Comparison of ENCODE assay signal across 17 cellular contexts in the genomic region with DNA sequence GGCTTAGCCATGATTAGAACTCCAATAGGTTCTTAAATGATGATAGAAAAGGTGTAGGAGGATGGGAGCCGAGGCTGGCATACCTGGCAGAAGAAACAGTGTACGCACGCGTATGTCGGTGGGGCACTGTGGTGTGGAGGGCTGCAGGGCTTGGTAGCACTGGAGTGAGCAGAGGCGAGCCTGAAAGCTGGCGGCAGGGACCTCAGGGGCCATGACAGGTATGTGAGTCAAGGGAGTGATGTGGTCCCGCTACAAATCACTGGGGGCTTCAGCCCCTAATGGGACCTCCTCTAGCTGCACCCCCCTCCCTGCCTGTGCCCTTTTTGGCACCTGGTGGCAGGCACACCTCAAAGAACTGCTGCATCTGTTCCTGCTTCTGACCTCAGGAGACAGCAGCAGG.
DNase-seq lines count a peak whose midpoint lies in the region; ATAC-seq, FAIRE-seq and TF ChIP-seq lines count a peak whose summit lies in the region.
"Had no signal": no experiment of that assay in that cellular context is flagged by ENCODE, and none has a peak within 500 bp of the region (broad histone marks: within the 10 kb centered on the region; RNA-seq: fewer than 3 reads in every experiment).

No MANE protein-coding gene starts in this region.

- no peaks in the 10 kb centered on the region for H3K9me2 ChIP-seq in GM23338 (ENCODE audit: insufficient read depth)

- POLR2A ChIA-PET in naive thymus-derived CD8-positive, alpha-beta T cell (lab: Charles Lee), result interaction anchor here (0.6 to 4.2 kb wide), 6 partner anchors 9 to 89 kb away, joined by 3 to 52 read pairs (median 6); no protein-coding TSS in a partner anchor

- DNase-seq in NCI-H1092 treated with DMSO at 0.1 percent for 48 hours (lab: John Stamatoyannopoulos, UW) (peak; percentile 22), NCI-H1092 (lab: John Stamatoyannopoulos, UW) (no peak), GM23338 (ENCODE audit: low spot score) (no peak), colonic mucosa (no peak), GM19239 (ENCODE audit: insufficient read length, low spot score) (no peak), GM10266 (ENCODE audit: extremely low spot score) (no peak)
- no peak for DNase-seq in naive thymus-derived CD8-positive, alpha-beta T cell
- DNase-seq: activated T-cell treated with anti-CD3 and anti-CD28 coated beads, Interleukin-2, amount 50 U/mL, for 1 hour; CD4-positive, CD25-positive, alpha-beta regulatory T cell; Kasumi-1; T-helper 1 cell; testis had no signal

- H3K27ac ChIP-seq in GM23338 (ENCODE audit: low read depth) (no peak overlapping the region), colonic mucosa (no peak overlapping the region)
- H3K27ac ChIP-seq: 22Rv1, testis had no signal

- H3K9me3 Mint-ChIP-seq in GM23338 (no peaks in the 10 kb centered on the region), brain (peaks cover 0 to 4% (median 0%) of the 10 kb centered on the region in 5 experiments)
- no peaks in the 10 kb centered on the region for H3K9me3 Mint-ChIP-seq in naive thymus-derived CD8-positive, alpha-beta T cell
- H3K9me3 Mint-ChIP-seq: CD4-positive, CD25-positive, alpha-beta regulatory T cell had no signal

- intact Hi-C loops in colonic mucosa (cut with DNase I), result no loop called here

- no peaks in the 10 kb centered on the region for H3K9me3 ChIP-seq in colonic mucosa
- H3K9me3 ChIP-seq: testis had no signal

- H3K36me3 Mint-ChIP-seq in GM23338 (ENCODE audit: low read depth) (no peaks in the 10 kb centered on the region; the same call in 2 of the 3 replicates), brain (no peaks in the 10 kb centered on the region)
- no peaks in the 10 kb centered on the region for H3K36me3 Mint-ChIP-seq in naive thymus-derived CD8-positive, alpha-beta T cell
- H3K36me3 Mint-ChIP-seq: CD4-positive, CD25-positive, alpha-beta regulatory T cell had no signal

- no peak for ATAC-seq in GM23338
- ATAC-seq in naive thymus-derived CD8-positive, alpha-beta T cell, result no peak
- ATAC-seq: activated CD4-positive, CD25-positive, alpha-beta regulatory T cell treated with anti-CD3 and anti-CD28 coated beads, Interleukin-2, amount 50 U/mL, for 24 hours; Panc1 had no signal

- H3K36me3 ChIP-seq in GM23338 (ENCODE audit: insufficient read depth) (no peaks in the 10 kb centered on the region), colonic mucosa (no peaks in the 10 kb centered on the region)

- H3K27me3 ChIP-seq in GM23338 (ENCODE audit: insufficient read depth) (no peaks in the 10 kb centered on the region), colonic mucosa (no peaks in the 10 kb centered on the region)
- H3K27me3 ChIP-seq: testis had no signal

- FAIRE-seq in GM19239 (lab: Jason Lieb, UNC), result no peak
- FAIRE-seq: colon had no signal

- H3K4me1 ChIP-seq in GM23338 (ENCODE audit: insufficient read depth) (peaks cover 29% of the 10 kb centered on the region), colonic mucosa (peaks cover 12% of the 10 kb centered on the region)

- peaks cover 20% of the 10 kb centered on the region for H3K27me3 Mint-ChIP-seq in GM23338 (ENCODE audit: insufficient read depth, low read depth, poor library complexity)
- H3K27me3 Mint-ChIP-seq in brain, result no peaks in the 10 kb centered on the region
- no peaks in the 10 kb centered on the region for H3K27me3 Mint-ChIP-seq in naive thymus-derived CD8-positive, alpha-beta T cell
- H3K27me3 Mint-ChIP-seq: CD4-positive, CD25-positive, alpha-beta regulatory T cell had no signal

- TF ChIP-seq CTCF in GM23338 (conservative IDR thresholded peaks at IDR 0.05; ENCODE audit: low read depth in 2 of 2), result no peak
- TF ChIP-seq CTCF in brain (conservative IDR thresholded peaks at IDR 0.05), result no peak
- TF ChIP-seq CTCF in colonic mucosa (IDR thresholded peaks at IDR 0.05), result no peak
- TF ChIP-seq CTCF in GM10266 (IDR thresholded peaks at IDR 0.05; ENCODE audit: control insufficient read depth, insufficient read depth, low read depth, missing control alignments), result no peak

- H4K20me1 ChIP-seq in GM23338 (replicated peaks; ENCODE audit: insufficient read depth), result no peaks in the 10 kb centered on the region

- peaks cover 11% of the 10 kb centered on the region; the same call in 1 of the 2 replicates for H3F3A ChIP-seq in GM23338 (replicated peaks; ENCODE audit: low read depth)

- H3K4me2 ChIP-seq in GM23338, result peak overlapping the region; percentile 54; the same call in 1 of the 2 replicates

- peaks cover 44% of the 10 kb centered on the region for H3K4me1 Mint-ChIP-seq in GM23338
- H3K4me1 Mint-ChIP-seq in brain, result peaks cover 94% of the 10 kb centered on the region
- peaks cover 34 to 74% (median 62%) of the 10 kb centered on the region in 4 donors for H3K4me1 Mint-ChIP-seq in naive thymus-derived CD8-positive, alpha-beta T cell

- 0 out of 2 replicates have a peak overlapping the region, but pooled peaks have one; percentile 77 for H3K27ac Mint-ChIP-seq in GM23338
- H3K27ac Mint-ChIP-seq in brain, result peak overlapping the region; percentile 69 to 96 (median 86)
- H3K27ac Mint-ChIP-seq in naive thymus-derived CD8-positive, alpha-beta T cell, result peak overlapping the region; percentile 57 to 100 (median 92)

- no peaks in the 10 kb centered on the region for H3K79me2 ChIP-seq in GM23338 (replicated peaks; ENCODE audit: insufficient read depth)

- no peak overlapping the region; the same call in 2 of the 3 replicates for H3K4me3 Mint-ChIP-seq in GM23338
- peak overlapping the region in 1 of 5 experiments; percentile 61 for H3K4me3 Mint-ChIP-seq in brain
- peak overlapping the region in 6 of 10 donors; percentile 13 to 61 (median 39) for H3K4me3 Mint-ChIP-seq in naive thymus-derived CD8-positive, alpha-beta T cell

- no peak overlapping the region for H3K9ac ChIP-seq in colonic mucosa (ENCODE audit: low read depth in 2 of 2, low read length in 2 of 2)

- peak overlapping the region; percentile 90 for H2AFZ ChIP-seq in GM23338

- H3K4me3 ChIP-seq in GM23338, result no peak overlapping the region
- H3K4me3 ChIP-seq in colonic mucosa, result no peak overlapping the region
- H3K4me3 ChIP-seq: testis had no signal

TF ChIP-seq in GM23338, 12 proteins besides CTCF, POLR2A, EP300 and RAD21:
- TF ChIP-seq ZNF114 (CRISPR knock-in tag; IDR thresholded peaks at IDR 0.05) (no peak), NANOG (IDR thresholded peaks at IDR 0.05; ENCODE audit: borderline replicate concordance) (no peak)
